8 cellular contexts compared by ENCODE assay signal in the genomic region with DNA sequence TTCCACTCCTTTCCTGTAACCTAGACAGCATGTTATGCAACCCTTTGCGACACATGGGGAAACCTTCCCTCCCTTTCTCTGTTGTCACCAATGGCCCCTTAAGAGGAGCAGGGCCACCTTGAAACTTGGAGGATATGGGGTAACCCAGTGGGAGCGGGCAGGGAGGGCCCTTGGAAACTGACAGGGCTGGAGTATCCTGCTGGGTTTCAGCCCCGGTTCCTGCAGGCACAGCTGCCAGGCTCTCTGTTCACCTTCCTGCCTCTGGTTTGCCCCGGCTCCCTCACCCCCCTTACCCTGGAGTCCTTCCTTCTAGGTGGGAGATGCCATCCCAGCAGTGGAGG. TPM values are rescaled to one million over a fixed set of nuclear protein-coding genes. Genes with fewer than 3 reads are reported as not detected.
DNase-seq lines count a peak whose midpoint lies in the region; ATAC-seq and TF ChIP-seq lines count a peak whose summit lies in the region.

No MANE protein-coding gene starts in this region.

- ATAC-seq in left ventricle myocardium superior: no peak

- peak overlapping the region; percentile 93 for H3K9ac ChIP-seq in adipocyte (ENCODE audit: low read length)
- H3K9ac ChIP-seq in liver (ENCODE audit: low read depth in 1 of 2, low read length in 2 of 2): no peak overlapping the region

- peak overlapping the region; percentile 95 for H3K27ac ChIP-seq in cardiac muscle cell
- H3K27ac ChIP-seq in liver (ENCODE audit: low read depth in 1 of 2, low read length in 2 of 2): peak overlapping the region; percentile 21 to 93

- H3K36me3 Mint-ChIP-seq in type B pancreatic cell: peaks cover 8% of the 10 kb centered on the region

- H3K4me1 ChIP-seq in cardiac muscle cell (ENCODE audit: low read depth) (peaks cover 6% of the 10 kb centered on the region), adipocyte (ENCODE audit: control insufficient read depth, insufficient read depth, low read length) (peaks cover 24% of the 10 kb centered on the region), liver (ENCODE audit: control insufficient read depth in 4 of 4, insufficient read depth in 4 of 4, low read length in 3 of 4) (peaks cover 5 to 33% (median 22%) of the 10 kb centered on the region in 4 donors)

- DNase-seq in cardiac muscle cell (ENCODE audit: low read depth in 1 of 2, low spot score in 1 of 2): no peak
- no peak for DNase-seq in left ventricle myocardium superior
- DNase-seq in adipocyte (ENCODE audit: low read depth): peak; percentile 41
- DNase-seq in type B pancreatic cell (ENCODE audit: extremely low spot score, unreplicated experiment): no peak
- no peak for DNase-seq in activated gamma-delta T cell treated with Interleukin-2 at 50 U/mL for 16 hours
- no peak for DNase-seq in ureter (ENCODE audit: low spot score)
- no peak for DNase-seq in KG1 (lab: John Stamatoyannopoulos, UW)

- no peak for TF ChIP-seq RAD21 in liver (IDR thresholded peaks at IDR 0.05)

- peak overlapping the region; percentile 60 for H3K4me3 ChIP-seq in cardiac muscle cell
- peak overlapping the region; percentile 91 for H3K4me3 ChIP-seq in adipocyte (ENCODE audit: low read length)
- no peak overlapping the region for H3K4me3 ChIP-seq in liver (ENCODE audit: low read depth in 1 of 3, low read length in 3 of 3)

- WGBS in liver: 77% methylated on average over 4 of the region's 4 CpGs

- peaks cover 21% of the 10 kb centered on the region for H3K4me1 Mint-ChIP-seq in type B pancreatic cell (ENCODE audit: unreplicated experiment)

- H3K36me3 ChIP-seq in cardiac muscle cell: peaks cover 4% of the 10 kb centered on the region
- peaks cover 34% of the 10 kb centered on the region for H3K36me3 ChIP-seq in adipocyte (ENCODE audit: control insufficient read depth, insufficient read depth, low read length, severe bottlenecking)
- H3K36me3 ChIP-seq in liver (ENCODE audit: control insufficient read depth in 4 of 4, insufficient read depth in 3 of 4, low read depth in 1 of 4, low read length in 3 of 4): peaks cover 4 to 34% (median 10%) of the 10 kb centered on the region in 4 donors

- H3K27ac Mint-ChIP-seq in type B pancreatic cell: peak overlapping the region; percentile 100

- H3K27me3 Mint-ChIP-seq in type B pancreatic cell: no peaks in the 10 kb centered on the region

- H3K27me3 ChIP-seq in cardiac muscle cell (no peaks in the 10 kb centered on the region), adipocyte (replicated peaks; ENCODE audit: control insufficient read depth, insufficient read depth, low read length) (no peaks in the 10 kb centered on the region), liver (ENCODE audit: control insufficient read depth in 4 of 4, insufficient read depth in 4 of 4, low read length in 3 of 4) (no peaks in the 10 kb centered on the region)

- intact Hi-C loops in left ventricle myocardium superior (cut with micrococcal nuclease): no loop called here

- no peak for TF ChIP-seq CTCF in cardiac muscle cell (IDR thresholded peaks at IDR 0.05; ENCODE audit: low read depth, low read length)
- no peak for TF ChIP-seq CTCF in liver (IDR thresholded peaks at IDR 0.05; ENCODE audit: low read depth, low read length, missing input control)
- TF ChIP-seq CTCF in type B pancreatic cell (conservative IDR thresholded peaks at IDR 0.05): no peak

- H3K9me3 Mint-ChIP-seq in type B pancreatic cell: no peaks in the 10 kb centered on the region

- H3K4me3 Mint-ChIP-seq in type B pancreatic cell: peak overlapping the region; percentile 97

- H3K9me3 ChIP-seq in cardiac muscle cell (ENCODE audit: low read depth) (no peaks in the 10 kb centered on the region), adipocyte (ENCODE audit: control insufficient read depth, low read length) (no peaks in the 10 kb centered on the region), liver (ENCODE audit: control insufficient read depth in 4 of 4, low read length in 3 of 4) (no peaks in the 10 kb centered on the region)

TF ChIP-seq in liver, 16 proteins besides CTCF, POLR2A, EP300 and RAD21 (continues in another document):
- no peak for TF ChIP-seq HNF4G (IDR thresholded peaks at IDR 0.05)
- TF ChIP-seq YY1 (IDR thresholded peaks at IDR 0.05): no peak
- no peak for TF ChIP-seq FOXA1 (IDR thresholded peaks at IDR 0.05)
- TF ChIP-seq GABPA (IDR thresholded peaks at IDR 0.05 in 1 of 2, conservative IDR thresholded peaks at IDR 0.05 in 1 of 2): no peak
- no peak for TF ChIP-seq RXRA (IDR thresholded peaks at IDR 0.05)
- no peak for TF ChIP-seq EGR1 (IDR thresholded peaks at IDR 0.05; ENCODE audit: low read depth in 2 of 2)
- no peak for TF ChIP-seq HNF4A (conservative IDR thresholded peaks at IDR 0.05)
- TF ChIP-seq JUND (IDR thresholded peaks at IDR 0.05): no peak
- TF ChIP-seq, protein P1, sequence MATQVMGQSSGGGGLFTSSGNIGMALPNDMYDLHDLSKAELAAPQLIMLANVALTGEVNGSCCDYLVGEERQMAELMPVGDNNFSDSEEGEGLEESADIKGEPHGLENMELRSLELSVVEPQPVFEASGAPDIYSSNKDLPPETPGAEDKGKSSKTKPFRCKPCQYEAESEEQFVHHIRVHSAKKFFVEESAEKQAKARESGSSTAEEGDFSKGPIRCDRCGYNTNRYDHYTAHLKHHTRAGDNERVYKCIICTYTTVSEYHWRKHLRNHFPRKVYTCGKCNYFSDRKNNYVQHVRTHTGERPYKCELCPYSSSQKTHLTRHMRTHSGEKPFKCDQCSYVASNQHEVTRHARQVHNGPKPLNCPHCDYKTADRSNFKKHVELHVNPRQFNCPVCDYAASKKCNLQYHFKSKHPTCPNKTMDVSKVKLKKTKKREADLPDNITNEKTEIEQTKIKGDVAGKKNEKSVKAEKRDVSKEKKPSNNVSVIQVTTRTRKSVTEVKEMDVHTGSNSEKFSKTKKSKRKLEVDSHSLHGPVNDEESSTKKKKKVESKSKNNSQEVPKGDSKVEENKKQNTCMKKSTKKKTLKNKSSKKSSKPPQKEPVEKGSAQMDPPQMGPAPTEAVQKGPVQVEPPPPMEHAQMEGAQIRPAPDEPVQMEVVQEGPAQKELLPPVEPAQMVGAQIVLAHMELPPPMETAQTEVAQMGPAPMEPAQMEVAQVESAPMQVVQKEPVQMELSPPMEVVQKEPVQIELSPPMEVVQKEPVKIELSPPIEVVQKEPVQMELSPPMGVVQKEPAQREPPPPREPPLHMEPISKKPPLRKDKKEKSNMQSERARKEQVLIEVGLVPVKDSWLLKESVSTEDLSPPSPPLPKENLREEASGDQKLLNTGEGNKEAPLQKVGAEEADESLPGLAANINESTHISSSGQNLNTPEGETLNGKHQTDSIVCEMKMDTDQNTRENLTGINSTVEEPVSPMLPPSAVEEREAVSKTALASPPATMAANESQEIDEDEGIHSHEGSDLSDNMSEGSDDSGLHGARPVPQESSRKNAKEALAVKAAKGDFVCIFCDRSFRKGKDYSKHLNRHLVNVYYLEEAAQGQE (IDR thresholded peaks at IDR 0.05): no peak
- no peak for TF ChIP-seq TAF1 (conservative IDR thresholded peaks at IDR 0.05)
- TF ChIP-seq SP1 (IDR thresholded peaks at IDR 0.05): no peak
- TF ChIP-seq, protein P2, sequence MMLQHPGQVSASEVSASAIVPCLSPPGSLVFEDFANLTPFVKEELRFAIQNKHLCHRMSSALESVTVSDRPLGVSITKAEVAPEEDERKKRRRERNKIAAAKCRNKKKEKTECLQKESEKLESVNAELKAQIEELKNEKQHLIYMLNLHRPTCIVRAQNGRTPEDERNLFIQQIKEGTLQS (IDR thresholded peaks at IDR 0.05): no peak
- TF ChIP-seq, protein P3, sequence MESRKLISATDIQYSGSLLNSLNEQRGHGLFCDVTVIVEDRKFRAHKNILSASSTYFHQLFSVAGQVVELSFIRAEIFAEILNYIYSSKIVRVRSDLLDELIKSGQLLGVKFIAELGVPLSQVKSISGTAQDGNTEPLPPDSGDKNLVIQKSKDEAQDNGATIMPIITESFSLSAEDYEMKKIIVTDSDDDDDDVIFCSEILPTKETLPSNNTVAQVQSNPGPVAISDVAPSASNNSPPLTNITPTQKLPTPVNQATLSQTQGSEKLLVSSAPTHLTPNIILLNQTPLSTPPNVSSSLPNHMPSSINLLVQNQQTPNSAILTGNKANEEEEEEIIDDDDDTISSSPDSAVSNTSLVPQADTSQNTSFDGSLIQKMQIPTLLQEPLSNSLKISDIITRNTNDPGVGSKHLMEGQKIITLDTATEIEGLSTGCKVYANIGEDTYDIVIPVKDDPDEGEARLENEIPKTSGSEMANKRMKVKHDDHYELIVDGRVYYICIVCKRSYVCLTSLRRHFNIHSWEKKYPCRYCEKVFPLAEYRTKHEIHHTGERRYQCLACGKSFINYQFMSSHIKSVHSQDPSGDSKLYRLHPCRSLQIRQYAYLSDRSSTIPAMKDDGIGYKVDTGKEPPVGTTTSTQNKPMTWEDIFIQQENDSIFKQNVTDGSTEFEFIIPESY (IDR thresholded peaks at IDR 0.05): no peak
- no peak for TF ChIP-seq FOXA2 (IDR thresholded peaks at IDR 0.05)
- no peak for TF ChIP-seq NR2F2 (IDR thresholded peaks at IDR 0.05)

RNA-seq across cellular contexts. Expression of a gene that starts 1.5 kb away (rescaled TPM):
- total RNA-seq in cardiac muscle cell (500 and 570 TPM in 2 replicates), left ventricle myocardium superior (362 TPM), liver (10 to 100 TPM; 66.8 to 93.4 TPM), type B pancreatic cell (ENCODE audit: low replicate concordance) (166 and 227 TPM in 2 replicates), ureter (255 TPM)
- polyA plus RNA-seq in cardiac muscle cell (646 and 784 TPM in 2 replicates), liver (100 to 1,000 TPM; 176 to 201 TPM)

RNA-seq across cellular contexts. Expression of a gene that starts 2.0 kb away (rescaled TPM):
- total RNA-seq in cardiac muscle cell (298 and 438 TPM in 2 replicates), left ventricle myocardium superior (83.4 TPM), liver (100 to 1,000 TPM in 1 of 2 donors, 10 to 100 TPM in 1; 52.5 to 137 TPM), type B pancreatic cell (ENCODE audit: low replicate concordance) (160 and 198 TPM in 2 replicates), ureter (156 TPM)
- polyA plus RNA-seq in cardiac muscle cell (331 and 375 TPM in 2 replicates), liver (100 to 1,000 TPM; 130 to 132 TPM)

RNA-seq across cellular contexts. Expression of a gene that starts 14.1 kb away (rescaled TPM):
- total RNA-seq in cardiac muscle cell (77.0 and 94.0 TPM in 2 replicates), left ventricle myocardium superior (256 TPM), liver (10 to 100 TPM; 19.8 to 64.8 TPM), type B pancreatic cell (ENCODE audit: low replicate concordance) (41.7 and 76.0 TPM in 2 replicates), ureter (82.8 TPM)
- polyA plus RNA-seq in cardiac muscle cell (48.8 and 49.3 TPM in 2 replicates), liver (10 to 100 TPM; 13.9 to 55.3 TPM)

RNA-seq across cellular contexts. Expression of a gene that starts 19.2 kb away (rescaled TPM):
- not detected in 2 replicates for total RNA-seq in cardiac muscle cell
- polyA plus RNA-seq in cardiac muscle cell: 0.54 and 0.56 TPM in 2 replicates
- total RNA-seq in left ventricle myocardium superior: not detected
- total RNA-seq in liver: under 1 TPM in 1 of 2 donors, not detected in 1; 0.42 TPM
- polyA plus RNA-seq in liver: not detected
- total RNA-seq in type B pancreatic cell (ENCODE audit: low replicate concordance): not detected in 2 replicates
- total RNA-seq in ureter: not detected

RNA-seq across cellular contexts. Expression of a gene that starts 20.6 kb away (rescaled TPM):
- total RNA-seq in cardiac muscle cell (5.9 and 8.4 TPM in 2 replicates), left ventricle myocardium superior (7.2 TPM), liver (1 to 10 TPM; 4.4 to 4.9 TPM), type B pancreatic cell (ENCODE audit: low replicate concordance) (2.8 and 3.1 TPM in 2 replicates), ureter (17.1 TPM)
- polyA plus RNA-seq in cardiac muscle cell (8.6 and 9.5 TPM in 2 replicates), liver (1 to 10 TPM; 3.5 to 3.6 TPM)

Comparison
In these comparisons a context has a peak if more than half of its experiments do, and no peak if none do; other contexts are left out.
1. H3K4me3 ChIP-seq: peak in cardiac muscle cell (single experiment) and adipocyte (single experiment); none in liver (0 of 3).